1 cellular context compared by ENCODE assay signal in the genomic region with DNA sequence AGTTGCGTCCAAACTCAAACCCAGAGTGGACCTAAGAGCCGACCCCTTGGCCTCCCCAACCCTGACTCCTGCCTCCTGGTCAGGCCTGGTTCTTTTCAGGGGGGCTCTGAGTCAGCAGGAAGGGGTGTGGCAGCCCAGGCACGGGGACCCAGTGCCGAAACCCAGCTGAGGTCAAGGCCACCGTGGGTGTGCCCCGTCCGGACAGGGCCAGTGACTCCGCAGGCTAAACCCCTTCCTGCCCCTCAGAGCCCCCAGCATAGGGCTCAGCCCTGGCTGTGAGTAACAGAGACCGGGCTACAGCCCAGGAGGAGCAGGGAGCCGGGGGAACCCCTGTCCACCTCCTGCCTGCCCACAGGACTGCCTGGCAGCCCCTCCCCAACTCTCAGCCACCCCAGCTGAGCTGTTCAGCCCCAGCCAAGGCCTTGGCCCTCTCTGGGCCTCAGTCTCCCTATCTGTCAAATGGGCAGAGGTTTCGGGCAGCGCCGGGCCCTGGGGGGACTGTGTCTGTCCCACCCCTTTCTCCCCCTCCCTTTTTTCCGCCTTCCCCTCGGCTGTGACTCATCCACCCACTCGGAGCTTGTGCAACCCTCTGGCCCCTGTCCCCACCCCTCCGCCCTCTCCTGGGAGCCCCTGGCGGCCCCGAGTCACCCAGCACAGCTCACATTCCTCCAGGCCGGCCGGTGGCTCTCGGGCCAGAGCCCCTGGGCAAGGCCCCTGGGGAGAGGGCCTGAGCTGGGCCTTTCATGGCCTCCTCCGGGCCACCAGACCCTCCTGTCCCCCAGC.
TF ChIP-seq lines count a peak whose summit lies in the region.

No MANE protein-coding gene starts in this region.

TF ChIP-seq in HEK293, 187 proteins besides CTCF, POLR2A, EP300 and RAD21 (continued from another document and continues in another):
- no peak for TF ChIP-seq ZBTB44 (tag by site-specific recombination; IDR thresholded peaks at IDR 0.05)
- TF ChIP-seq, protein P1, sequence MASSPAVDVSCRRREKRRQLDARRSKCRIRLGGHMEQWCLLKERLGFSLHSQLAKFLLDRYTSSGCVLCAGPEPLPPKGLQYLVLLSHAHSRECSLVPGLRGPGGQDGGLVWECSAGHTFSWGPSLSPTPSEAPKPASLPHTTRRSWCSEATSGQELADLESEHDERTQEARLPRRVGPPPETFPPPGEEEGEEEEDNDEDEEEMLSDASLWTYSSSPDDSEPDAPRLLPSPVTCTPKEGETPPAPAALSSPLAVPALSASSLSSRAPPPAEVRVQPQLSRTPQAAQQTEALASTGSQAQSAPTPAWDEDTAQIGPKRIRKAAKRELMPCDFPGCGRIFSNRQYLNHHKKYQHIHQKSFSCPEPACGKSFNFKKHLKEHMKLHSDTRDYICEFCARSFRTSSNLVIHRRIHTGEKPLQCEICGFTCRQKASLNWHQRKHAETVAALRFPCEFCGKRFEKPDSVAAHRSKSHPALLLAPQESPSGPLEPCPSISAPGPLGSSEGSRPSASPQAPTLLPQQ (tag by site-specific recombination; IDR thresholded peaks at IDR 0.05), result 0 out of 2 replicates have a peak, but pooled peaks have one; percentile 27
- no peak for TF ChIP-seq ZNF202 (tag by site-specific recombination; IDR thresholded peaks at IDR 0.05; ENCODE audit: borderline replicate concordance)
- TF ChIP-seq ZNF146 (tag by site-specific recombination; IDR thresholded peaks at IDR 0.05), result no peak
- TF ChIP-seq ZBTB11 (tag by site-specific recombination; conservative IDR thresholded peaks at IDR 0.05; ENCODE audit: low read depth), result no peak
- no peak for TF ChIP-seq ZNF354C (tag by site-specific recombination; IDR thresholded peaks at IDR 0.05; ENCODE audit: borderline replicate concordance, low read depth)
- no peak for TF ChIP-seq ZNF18 (tag by site-specific recombination; IDR thresholded peaks at IDR 0.05)
- TF ChIP-seq ZNF214 (tag by site-specific recombination; IDR thresholded peaks at IDR 0.05; ENCODE audit: borderline replicate concordance), result no peak
- no peak for TF ChIP-seq ZNF292 (tag by site-specific recombination; IDR thresholded peaks at IDR 0.05; ENCODE audit: borderline replicate concordance, low read depth)
- no peak for TF ChIP-seq ZNF433 (tag by site-specific recombination; IDR thresholded peaks at IDR 0.05; ENCODE audit: low read depth)
- no peak for TF ChIP-seq ZNF521 (tag by site-specific recombination; IDR thresholded peaks at IDR 0.05)
- TF ChIP-seq ZNF223 (tag by site-specific recombination; IDR thresholded peaks at IDR 0.05), result no peak
- TF ChIP-seq ZNF350 (tag by site-specific recombination; IDR thresholded peaks at IDR 0.05), result no peak
- TF ChIP-seq ZNF837 (tag by site-specific recombination; IDR thresholded peaks at IDR 0.05), result no peak
- TF ChIP-seq ZNF10 (tag by site-specific recombination; IDR thresholded peaks at IDR 0.05), result no peak
- TF ChIP-seq PRDM1 (tag by site-specific recombination; IDR thresholded peaks at IDR 0.05), result no peak
- TF ChIP-seq KLF10 (tag by site-specific recombination; IDR thresholded peaks at IDR 0.05), result no peak
- no peak for TF ChIP-seq ZNF239 (tag by site-specific recombination; IDR thresholded peaks at IDR 0.05)
- TF ChIP-seq ZNF510 (tag by site-specific recombination; IDR thresholded peaks at IDR 0.05; ENCODE audit: insufficient replicate concordance), result no peak
- no peak for TF ChIP-seq ZNF580 (tag by site-specific recombination; IDR thresholded peaks at IDR 0.05)
- TF ChIP-seq ZNF324 (tag by site-specific recombination; IDR thresholded peaks at IDR 0.05), result 0 out of 2 replicates have a peak, but pooled peaks have one; percentile 63
- TF ChIP-seq WT1 (tag by site-specific recombination; IDR thresholded peaks at IDR 0.05), result no peak
- TF ChIP-seq ZNF677 (tag by site-specific recombination; IDR thresholded peaks at IDR 0.05), result no peak
- no peak for TF ChIP-seq MEIS1 (CRISPR knock-in tag; IDR thresholded peaks at IDR 0.05; ENCODE audit: borderline replicate concordance)
- TF ChIP-seq ZNF121 (tag by site-specific recombination; IDR thresholded peaks at IDR 0.05), result no peak
- TF ChIP-seq ZBTB48 (tag by site-specific recombination; IDR thresholded peaks at IDR 0.05), result no peak
- no peak for TF ChIP-seq ZNF114 (tag by site-specific recombination; IDR thresholded peaks at IDR 0.05)
- TF ChIP-seq ZNF140 (tag by site-specific recombination; IDR thresholded peaks at IDR 0.05), result no peak
- TF ChIP-seq ZNF791 (tag by site-specific recombination; IDR thresholded peaks at IDR 0.05), result no peak
- no peak for TF ChIP-seq MZF1 (tag by site-specific recombination; IDR thresholded peaks at IDR 0.05; ENCODE audit: borderline replicate concordance)
- 0 out of 2 replicates have a peak, but pooled peaks have one; percentile 27 for TF ChIP-seq ZXDB (tag by site-specific recombination; IDR thresholded peaks at IDR 0.05)
- no peak; the same call in 1 of the 2 replicates for TF ChIP-seq GLIS2 (tag by site-specific recombination; IDR thresholded peaks at IDR 0.05)
- no peak for TF ChIP-seq BCL11A (tag by site-specific recombination; IDR thresholded peaks at IDR 0.05; ENCODE audit: low read depth)
- no peak for TF ChIP-seq ZNF639 (tag by site-specific recombination; IDR thresholded peaks at IDR 0.05)
- no peak for TF ChIP-seq ZNF426 (tag by site-specific recombination; IDR thresholded peaks at IDR 0.05)
- TF ChIP-seq ZNF184 (tag by site-specific recombination; IDR thresholded peaks at IDR 0.05), result no peak
- TF ChIP-seq, protein P2, sequence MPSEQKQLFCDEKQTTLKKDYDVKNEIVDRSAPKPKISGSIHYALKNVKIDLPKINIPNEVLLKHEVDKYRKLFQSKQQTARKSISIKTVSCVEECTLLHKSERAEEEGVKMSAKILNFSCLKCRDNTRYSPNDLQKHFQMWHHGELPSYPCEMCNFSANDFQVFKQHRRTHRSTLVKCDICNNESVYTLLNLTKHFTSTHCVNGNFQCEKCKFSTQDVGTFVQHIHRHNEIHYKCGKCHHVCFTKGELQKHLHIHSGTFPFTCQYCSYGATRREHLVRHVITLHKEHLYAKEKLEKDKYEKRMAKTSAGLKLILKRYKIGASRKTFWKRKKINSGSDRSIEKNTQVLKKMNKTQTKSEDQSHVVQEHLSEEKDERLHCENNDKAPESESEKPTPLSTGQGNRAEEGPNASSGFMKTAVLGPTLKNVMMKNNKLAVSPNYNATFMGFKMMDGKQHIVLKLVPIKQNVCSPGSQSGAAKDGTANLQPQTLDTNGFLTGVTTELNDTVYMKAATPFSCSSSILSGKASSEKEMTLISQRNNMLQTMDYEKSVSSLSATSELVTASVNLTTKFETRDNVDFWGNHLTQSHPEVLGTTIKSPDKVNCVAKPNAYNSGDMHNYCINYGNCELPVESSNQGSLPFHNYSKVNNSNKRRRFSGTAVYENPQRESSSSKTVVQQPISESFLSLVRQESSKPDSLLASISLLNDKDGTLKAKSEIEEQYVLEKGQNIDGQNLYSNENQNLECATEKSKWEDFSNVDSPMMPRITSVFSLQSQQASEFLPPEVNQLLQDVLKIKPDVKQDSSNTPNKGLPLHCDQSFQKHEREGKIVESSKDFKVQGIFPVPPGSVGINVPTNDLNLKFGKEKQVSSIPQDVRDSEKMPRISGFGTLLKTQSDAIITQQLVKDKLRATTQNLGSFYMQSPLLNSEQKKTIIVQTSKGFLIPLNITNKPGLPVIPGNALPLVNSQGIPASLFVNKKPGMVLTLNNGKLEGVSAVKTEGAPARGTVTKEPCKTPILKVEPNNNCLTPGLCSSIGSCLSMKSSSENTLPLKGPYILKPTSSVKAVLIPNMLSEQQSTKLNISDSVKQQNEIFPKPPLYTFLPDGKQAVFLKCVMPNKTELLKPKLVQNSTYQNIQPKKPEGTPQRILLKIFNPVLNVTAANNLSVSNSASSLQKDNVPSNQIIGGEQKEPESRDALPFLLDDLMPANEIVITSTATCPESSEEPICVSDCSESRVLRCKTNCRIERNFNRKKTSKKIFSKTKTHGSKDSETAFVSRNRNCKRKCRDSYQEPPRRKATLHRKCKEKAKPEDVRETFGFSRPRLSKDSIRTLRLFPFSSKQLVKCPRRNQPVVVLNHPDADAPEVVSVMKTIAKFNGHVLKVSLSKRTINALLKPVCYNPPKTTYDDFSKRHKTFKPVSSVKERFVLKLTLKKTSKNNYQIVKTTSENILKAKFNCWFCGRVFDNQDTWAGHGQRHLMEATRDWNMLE (tag by site-specific recombination; conservative IDR thresholded peaks at IDR 0.05; ENCODE audit: low read depth), result no peak
- no peak for TF ChIP-seq YY1 (tag by site-specific recombination; IDR thresholded peaks at IDR 0.05)
- TF ChIP-seq ZNF629 (tag by site-specific recombination; IDR thresholded peaks at IDR 0.05), result no peak
- no peak for TF ChIP-seq ZNF26 (tag by site-specific recombination; IDR thresholded peaks at IDR 0.05)
- no peak for TF ChIP-seq ZNF76 (tag by site-specific recombination; IDR thresholded peaks at IDR 0.05; ENCODE audit: borderline replicate concordance, low read depth)
- TF ChIP-seq ZNF623 (tag by site-specific recombination; IDR thresholded peaks at IDR 0.05), result no peak
- no peak for TF ChIP-seq ZFP37 (tag by site-specific recombination; IDR thresholded peaks at IDR 0.05)
- TF ChIP-seq KLF9 (tag by site-specific recombination; IDR thresholded peaks at IDR 0.05; ENCODE audit: low read depth), result peak; percentile 19; the same call in 1 of the 2 replicates
